ENCODE assay signal across 20 cellular contexts in the genomic region with DNA sequence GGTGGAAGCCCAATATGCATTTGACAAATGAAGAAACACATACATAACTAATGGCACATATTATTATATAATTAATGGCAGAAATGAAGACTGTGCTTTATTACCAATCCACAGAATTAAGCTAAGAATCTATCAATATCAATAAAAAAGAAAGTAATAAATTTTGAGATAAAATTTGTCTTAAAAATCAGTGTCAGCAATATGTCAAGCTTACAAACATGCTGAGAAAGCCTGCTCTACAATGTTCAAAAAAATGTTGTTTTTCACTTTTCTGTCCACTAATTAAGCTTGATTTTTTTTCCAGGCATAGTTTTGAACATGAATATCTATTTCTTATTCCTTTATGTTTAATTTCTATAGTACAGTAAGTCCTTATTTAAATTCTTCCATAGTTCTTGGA.
"Had no signal": no experiment of that assay in that cellular context is flagged by ENCODE, and none has a peak within 500 bp of the region (broad histone marks: within the 10 kb centered on the region; RNA-seq: fewer than 3 reads in every experiment).

No MANE protein-coding gene starts in this region.

- H3K4me2 ChIP-seq: hepatocyte had no signal

- H3K27me3 ChIP-seq: colonic mucosa, esophagus muscularis mucosa, foreskin keratinocyte, gastroesophageal sphincter, heart left ventricle, hepatocyte, left lung had no signal

- H3K4me3 ChIP-seq: colonic mucosa, esophagus muscularis mucosa, gastroesophageal sphincter, heart left ventricle, hepatocyte, left lung, lower lobe of right lung, mucosa of descending colon had no signal

- DNase-seq: colonic mucosa; cortex of kidney; effector CD4-positive, alpha-beta T cell; effector memory CD4-positive, alpha-beta T cell; foreskin keratinocyte; heart left ventricle; hypothalamus; immature natural killer cell; left cardiac atrium; left lung; left ventricle myocardium superior; lower lobe of right lung; mesenchymal stem cell; mucosa of descending colon; naive B cell had no signal

- H3K27ac ChIP-seq: colonic mucosa, esophagus muscularis mucosa, foreskin keratinocyte, gastroesophageal sphincter, heart left ventricle, hepatocyte, left lung, lower lobe of right lung had no signal

- ATAC-seq: foreskin keratinocyte, gastroesophageal sphincter, heart left ventricle, left cardiac atrium, left lung, left ventricle myocardium superior, lower lobe of right lung, mucosa of descending colon had no signal

- H3K4me1 ChIP-seq: colonic mucosa, esophagus muscularis mucosa, foreskin keratinocyte, gastroesophageal sphincter, heart left ventricle, left lung, lower lobe of right lung had no signal

- H3K36me3 ChIP-seq: colonic mucosa, esophagus muscularis mucosa, gastroesophageal sphincter, heart left ventricle, left lung, lower lobe of right lung had no signal

- H3K9me3 ChIP-seq: colonic mucosa, esophagus muscularis mucosa, gastroesophageal sphincter, heart left ventricle, left lung, lower lobe of right lung, mucosa of descending colon had no signal

- FAIRE-seq: endothelial cell of umbilical vein, keratinocyte had no signal

- H2AFZ ChIP-seq: hepatocyte had no signal
